14 cellular contexts compared by ENCODE assay signal in genomic region chr3:29057326-29057725, GRCh38.
DNase-seq lines count a peak whose midpoint lies in the region; ATAC-seq, FAIRE-seq and TF ChIP-seq lines count a peak whose summit lies in the region.
"Had no signal": no experiment of that assay in that cellular context is flagged by ENCODE, and none has a peak within 500 bp of the region (broad histone marks: within the 10 kb centered on the region; RNA-seq: fewer than 3 reads in every experiment).

No MANE protein-coding gene starts in this region.

- H2AFZ ChIP-seq in smooth muscle cell (ENCODE audit: low read depth): peak overlapping the region; percentile 13

- no peak overlapping the region for H3K4me3 ChIP-seq in fibroblast of villous mesenchyme (ENCODE audit: low read depth, low read length)
- H3K4me3 ChIP-seq in smooth muscle cell: no peak overlapping the region
- H3K4me3 ChIP-seq in upper lobe of right lung: no peak overlapping the region
- no peak overlapping the region for H3K4me3 ChIP-seq in left ventricle myocardium inferior
- H3K4me3 ChIP-seq: skin epidermis had no signal

- H3K9me3 ChIP-seq in smooth muscle cell (replicated peaks; ENCODE audit: low read depth): no peaks in the 10 kb centered on the region
- H3K9me3 ChIP-seq in upper lobe of right lung: no peaks in the 10 kb centered on the region
- H3K9me3 ChIP-seq in left ventricle myocardium inferior (replicated peaks): peaks cover 42% of the 10 kb centered on the region

- no peaks in the 10 kb centered on the region for H3K79me2 ChIP-seq in smooth muscle cell (ENCODE audit: low read depth)

- H3K27ac ChIP-seq in smooth muscle cell (ENCODE audit: low read depth) (peak overlapping the region; percentile 50), upper lobe of right lung (no peak overlapping the region), left ventricle myocardium inferior (replicated peaks) (no peak overlapping the region)
- H3K27ac ChIP-seq: skin epidermis had no signal

- no peak for ATAC-seq in upper lobe of right lung
- ATAC-seq: activated naive CD8-positive, alpha-beta T cell treated with anti-CD3 and anti-CD28 coated beads, Interleukin-2, amount 50 U/mL, for 24 hours; HepG2 had no signal

- DNase-seq in H54 (ENCODE audit: insufficient read length, low spot score): no peak
- DNase-seq in amniotic stem cell (lab: John Stamatoyannopoulos, UW): peak; percentile 30
- DNase-seq in fibroblast of villous mesenchyme (ENCODE audit: low read depth): peak; percentile 44
- DNase-seq in smooth muscle cell (lab: John Stamatoyannopoulos, UW; ENCODE audit: unreplicated experiment): no peak
- DNase-seq in cortex of kidney (lab: John Stamatoyannopoulos, UW): no peak
- no peak for DNase-seq in upper lobe of right lung
- DNase-seq in left ventricle myocardium inferior: no peak
- DNase-seq: activated CD4-positive, alpha-beta T cell treated with anti-CD3 and anti-CD28 coated beads for 48 hours; activated naive CD8-positive, alpha-beta T cell treated with anti-CD3 and anti-CD28 coated beads, Interleukin-2, amount 50 U/mL, for 24 hours; activated T-cell treated with anti-CD3 and anti-CD28 coated beads, Interleukin-2, amount 50 U/mL, for 1 hour; NCI-H1105 had no signal

- H3K4me1 ChIP-seq in smooth muscle cell (ENCODE audit: low read depth): peaks cover 10% of the 10 kb centered on the region
- H3K4me1 ChIP-seq in upper lobe of right lung: no peaks in the 10 kb centered on the region
- H3K4me1 ChIP-seq in left ventricle myocardium inferior: no peaks in the 10 kb centered on the region

- TF ChIP-seq CTCF in fibroblast of villous mesenchyme (IDR thresholded peaks at IDR 0.05; ENCODE audit: insufficient read depth, low read depth, low read length) (no peak), smooth muscle cell (IDR thresholded peaks at IDR 0.05; ENCODE audit: borderline replicate concordance, insufficient read depth, poor library complexity, severe bottlenecking) (no peak), upper lobe of right lung (IDR thresholded peaks at IDR 0.05) (no peak), left ventricle myocardium inferior (IDR thresholded peaks at IDR 0.05; ENCODE audit: borderline replicate concordance) (no peak)

- no peaks in the 10 kb centered on the region for H3K27me3 ChIP-seq in smooth muscle cell (ENCODE audit: low read depth)
- no peaks in the 10 kb centered on the region for H3K27me3 ChIP-seq in upper lobe of right lung
- H3K27me3 ChIP-seq in left ventricle myocardium inferior (ENCODE audit: low read depth): no peaks in the 10 kb centered on the region

- H3F3A ChIP-seq in smooth muscle cell (ENCODE audit: low read depth): no peaks in the 10 kb centered on the region

- FAIRE-seq in H54 (lab: Jason Lieb, UNC): peak; percentile 91
- FAIRE-seq: HepG2, RCC 7860 had no signal

- peak overlapping the region; percentile 39 for H3K9ac ChIP-seq in smooth muscle cell (ENCODE audit: low read depth)

- H3K36me3 ChIP-seq in smooth muscle cell (ENCODE audit: low read depth) (no peaks in the 10 kb centered on the region), upper lobe of right lung (no peaks in the 10 kb centered on the region), left ventricle myocardium inferior (no peaks in the 10 kb centered on the region)

- intact Hi-C loops in upper lobe of right lung (cut with DNase I) (no loop called here), left ventricle myocardium inferior (cut with micrococcal nuclease) (no loop called here)

- H4K20me1 ChIP-seq in smooth muscle cell (ENCODE audit: low read depth): no peaks in the 10 kb centered on the region

- no peak for TF ChIP-seq POLR2A in H54 (IDR thresholded peaks at IDR 0.05; ENCODE audit: low read depth, low read length)

- no peak overlapping the region for H3K4me2 ChIP-seq in smooth muscle cell

Comparison
In these comparisons a context has a peak if more than half of its experiments do, and no peak if none do; other contexts are left out.
1. DNase-seq: peak in amniotic stem cell (single experiment) and fibroblast of villous mesenchyme (single experiment); none in H54 (single experiment), smooth muscle cell (single experiment), cortex of kidney (single experiment), upper lobe of right lung (single experiment) and left ventricle myocardium inferior (single experiment).